1 cellular context compared by ENCODE assay signal in the genomic region with DNA sequence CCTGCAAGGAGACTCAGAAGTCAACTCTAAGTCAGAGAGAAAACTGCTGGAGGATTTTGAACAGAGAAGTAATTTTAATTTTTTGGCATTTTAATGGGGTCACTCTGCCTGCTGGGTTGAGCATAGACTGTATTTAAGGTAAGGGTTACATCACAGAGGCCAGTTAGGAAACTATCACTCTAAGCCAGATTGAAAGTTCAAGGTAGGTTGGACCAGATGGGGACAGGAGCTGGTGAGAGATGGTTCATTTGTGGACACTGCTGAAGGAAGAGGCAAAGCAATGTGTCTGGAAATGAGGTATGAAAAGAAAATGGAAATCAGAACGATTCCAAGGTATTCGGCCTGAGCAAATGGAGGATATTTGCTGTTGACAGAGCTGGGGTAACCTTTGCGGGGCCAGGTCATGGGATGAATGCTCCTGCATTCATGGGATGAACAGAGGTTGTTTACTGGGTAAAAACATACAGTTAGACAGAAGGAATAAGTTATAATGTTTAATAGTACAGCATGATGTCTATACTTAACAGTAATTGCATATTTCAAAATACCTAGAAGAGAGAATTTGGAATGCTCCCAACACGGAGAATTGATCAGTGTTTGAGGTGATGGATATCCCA.
A peak's percentile ranks its signal among the peaks of the same experiment; 100 is the strongest.
TF ChIP-seq lines count a peak whose summit lies in the region.

No MANE protein-coding gene starts in this region.

TF ChIP-seq in HepG2, 621 proteins besides CTCF, POLR2A, EP300 and RAD21:
- TF ChIP-seq ZNF569 (CRISPR knock-in tag; IDR thresholded peaks at IDR 0.05; ENCODE audit: borderline replicate concordance), result no peak
- TF ChIP-seq, protein P1, sequence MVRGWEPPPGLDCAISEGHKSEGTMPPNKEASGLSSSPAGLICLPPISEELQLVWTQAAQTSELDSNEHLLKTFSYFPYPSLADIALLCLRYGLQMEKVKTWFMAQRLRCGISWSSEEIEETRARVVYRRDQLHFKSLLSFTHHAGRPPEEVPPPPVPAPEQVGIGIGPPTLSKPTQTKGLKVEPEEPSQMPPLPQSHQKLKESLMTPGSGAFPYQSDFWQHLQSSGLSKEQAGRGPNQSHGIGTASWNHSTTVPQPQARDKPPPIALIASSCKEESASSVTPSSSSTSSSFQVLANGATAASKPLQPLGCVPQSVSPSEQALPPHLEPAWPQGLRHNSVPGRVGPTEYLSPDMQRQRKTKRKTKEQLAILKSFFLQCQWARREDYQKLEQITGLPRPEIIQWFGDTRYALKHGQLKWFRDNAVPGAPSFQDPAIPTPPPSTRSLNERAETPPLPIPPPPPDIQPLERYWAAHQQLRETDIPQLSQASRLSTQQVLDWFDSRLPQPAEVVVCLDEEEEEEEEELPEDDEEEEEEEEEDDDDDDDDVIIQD (CRISPR knock-in tag; IDR thresholded peaks at IDR 0.05; ENCODE audit: low read depth), result 0 out of 2 replicates have a peak, but pooled peaks have one; percentile 15
- no peak for TF ChIP-seq NONO (IDR thresholded peaks at IDR 0.05)
- TF ChIP-seq NONO (CRISPR knock-in tag; conservative IDR thresholded peaks at IDR 0.05), result 0 out of 2 replicates have a peak, but pooled peaks have one; percentile 20
